Comparison of ENCODE assay signal across 34 cellular contexts in the genomic region with DNA sequence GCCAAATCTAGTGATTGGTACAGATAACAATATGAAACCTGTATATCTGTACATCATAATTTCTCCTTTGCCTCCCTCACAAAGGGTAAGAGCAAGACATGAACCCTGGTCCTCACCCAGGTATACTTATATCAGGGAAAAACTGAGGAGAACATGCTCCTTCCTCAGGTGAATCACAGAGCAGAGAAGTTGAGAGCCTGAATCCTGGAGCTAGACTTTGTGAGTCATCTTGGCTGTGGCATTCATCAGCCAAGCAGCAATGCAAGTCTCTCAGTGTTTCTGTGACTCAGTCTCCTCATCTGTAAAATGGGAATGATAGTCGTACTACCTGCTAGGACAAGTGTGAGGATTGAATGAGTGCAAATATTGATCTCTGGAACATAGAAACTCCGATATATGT.
"Had no signal": no experiment of that assay in that cellular context is flagged by ENCODE, and none has a peak within 500 bp of the region (broad histone marks: within the 10 kb centered on the region; RNA-seq: fewer than 3 reads in every experiment).

No MANE protein-coding gene starts in this region.

- H3K4me3 ChIP-seq: cardiac muscle cell, Peyer's patch had no signal

- H3K9me3 ChIP-seq: Peyer's patch had no signal

- DNase-seq: activated CD4-positive, alpha-beta memory T cell treated with anti-CD3 and anti-CD28 coated beads, Interleukin-2, amount 10 ng/mL, durations not matched to agents 7 days and 5 days; activated CD4-positive, alpha-beta T cell treated with anti-CD3 and anti-CD28 coated beads for 1 hour; activated CD4-positive, alpha-beta T cell treated with anti-CD3 and anti-CD28 coated beads for 48 hours; activated CD4-positive, CD25-positive, alpha-beta regulatory T cell; activated CD8-positive, alpha-beta memory T cell treated with anti-CD3 and anti-CD28 coated beads for 24 hours; activated CD8-positive, alpha-beta memory T cell treated with anti-CD3 and anti-CD28 coated beads, Interleukin-2, amount 10 ng/mL, durations not matched to agents 7 days and 5 days; activated CD8-positive, alpha-beta memory T cell treated with anti-CD3 and anti-CD28 coated beads, Interleukin-2, amount 50 U/mL, for 48 hours; activated effector memory CD4-positive, alpha-beta T cell treated with Interleukin-2 at 50 U/mL for 16 hours; activated naive CD4-positive, alpha-beta T cell treated with anti-CD3 and anti-CD28 coated beads, Interleukin-2, amount 10 ng/mL, durations not matched to agents 7 days and 5 days; activated naive CD8-positive, alpha-beta T cell treated with anti-CD3 and anti-CD28 coated beads, Interleukin-2, amount 50 U/mL, for 24 hours; activated T-cell treated with anti-CD3 and anti-CD28 coated beads, Interleukin-2, amount 50 U/mL, for 48 hours; anterior cingulate cortex; Karpas-422; KBM-7; NCI-H1048; NCI-H1105 treated with DMSO at 0.1 percent for 48 hours; NCI-H1436; NCI-H1694; NCI-H1930; NCI-H2081 treated with DMSO at 0.1 percent for 48 hours; NCI-H226; NCI-H446 treated with DMSO at 0.1 percent for 48 hours; NCI-H524; NCI-H748 treated with DMSO at 0.1 percent for 48 hours; NK-92 treated with Interleukin-12 subunit alpha and Interleukin-12 subunit beta, amount 100 ng/mL, for 24 hours; PC-3; Peyer's patch; Right ventricle myocardium superior; SW 1271; T-helper 1 cell; T-helper 2 cell; T-helper 9 cell had no signal

- H3K27ac ChIP-seq: cardiac muscle cell, Peyer's patch, VCaP had no signal

- ATAC-seq: activated CD8-positive, alpha-beta memory T cell treated with anti-CD3 and anti-CD28 coated beads, Interleukin-2, amount 10 ng/mL, durations not matched to agents 7 days and 5 days; activated naive CD8-positive, alpha-beta T cell treated with anti-CD3 and anti-CD28 coated beads, Interleukin-2, amount 50 U/mL, for 24 hours; PC-3 had no signal

- H3K36me3 ChIP-seq: cardiac muscle cell, Peyer's patch had no signal

- H3K27me3 ChIP-seq: cardiac muscle cell, Peyer's patch had no signal

- H3K4me1 ChIP-seq: Peyer's patch had no signal
